In the genomic region with DNA sequence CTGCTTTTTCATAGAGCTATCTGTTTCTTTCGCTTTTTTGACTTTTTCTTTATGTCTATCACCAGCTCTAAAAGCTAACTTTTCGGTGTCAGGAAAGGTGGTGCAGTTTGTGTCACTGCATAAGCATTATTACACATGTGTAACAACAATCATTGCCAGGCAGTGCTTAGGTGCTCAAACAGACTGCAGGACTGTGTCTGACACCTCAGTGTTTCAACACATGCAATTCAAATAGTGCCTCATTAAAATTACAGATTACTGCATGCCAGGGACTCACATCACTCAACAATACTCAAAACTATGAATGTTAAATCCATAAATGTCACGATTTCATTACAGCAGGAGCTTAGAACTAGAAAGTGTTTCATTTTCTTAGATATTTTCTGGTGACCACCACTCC, we compare ENCODE assay signal across 21 cellular contexts.
DNase-seq lines count a peak whose midpoint lies in the region; ATAC-seq and TF ChIP-seq lines count a peak whose summit lies in the region.
"Had no signal": no experiment of that assay in that cellular context is flagged by ENCODE, and none has a peak within 500 bp of the region (broad histone marks: within the 10 kb centered on the region; RNA-seq: fewer than 3 reads in every experiment).

No MANE protein-coding gene starts in this region.

- no peaks in the 10 kb centered on the region for H3F3A ChIP-seq in neural cell (ENCODE audit: insufficient read depth, low read length, poor library complexity, severe bottlenecking)

- H2AFZ ChIP-seq in neural cell (ENCODE audit: low read depth, low read length) = no peak overlapping the region

- no peak for TF ChIP-seq CTCF in HFFc6 (IDR thresholded peaks at IDR 0.05)
- no peak for TF ChIP-seq CTCF in VCaP (conservative IDR thresholded peaks at IDR 0.05)
- TF ChIP-seq CTCF in neural cell (IDR thresholded peaks at IDR 0.05; ENCODE audit: poor library complexity, severe bottlenecking) = no peak

- peaks cover 7% of the 10 kb centered on the region; the same call in 1 of the 2 replicates for H3K4me1 Mint-ChIP-seq in HFFc6 (ENCODE audit: low read depth)
- H3K4me1 Mint-ChIP-seq: CD14-positive monocyte; CD4-positive, alpha-beta memory T cell; CD4-positive, CD25-positive, alpha-beta regulatory T cell; CD8-positive, alpha-beta memory T cell had no signal

- no peak for TF ChIP-seq RAD21 in neural cell (conservative IDR thresholded peaks at IDR 0.05)

- no peaks in the 10 kb centered on the region for H3K27me3 ChIP-seq in neural cell (ENCODE audit: insufficient read depth, low read depth, low read length)
- H3K27me3 ChIP-seq: BE2C, BLaER1 had no signal

- DNase-seq in Right ventricle myocardium inferior (ENCODE audit: missing footprints) (no peak), cardiac septum (ENCODE audit: low spot score) (no peak), HFFc6 (no peak), COLO668 (lab: John Stamatoyannopoulos, UW; ENCODE audit: unreplicated experiment) (no peak)
- DNase-seq in activated naive CD4-positive, alpha-beta T cell treated with Interleukin-2 at 50 U/mL for 16 hours = no peak
- DNase-seq: 8988T; ACHN; BE2C; C1 segment of cervical spinal cord; Caco-2; Calu3; CD4-positive, alpha-beta memory T cell; CD4-positive, CD25-positive, alpha-beta regulatory T cell; CD8-positive, alpha-beta memory T cell; DMS79 treated with DMSO at 0.1 percent for 48 hours; GF-D8 had no signal

- no peak overlapping the region for H3K4me3 ChIP-seq in neural cell (ENCODE audit: low read length)
- H3K4me3 ChIP-seq: BLaER1 had no signal

- no peak overlapping the region for H3K27ac Mint-ChIP-seq in HFFc6
- H3K27ac Mint-ChIP-seq: CD14-positive monocyte; CD4-positive, alpha-beta memory T cell; CD4-positive, CD25-positive, alpha-beta regulatory T cell; CD8-positive, alpha-beta memory T cell had no signal

- no peaks in the 10 kb centered on the region for H3K9me3 ChIP-seq in neural cell (ENCODE audit: low read length)
- H3K9me3 ChIP-seq: BE2C, BLaER1, Caco-2 had no signal

- no peaks in the 10 kb centered on the region for H3K9me3 Mint-ChIP-seq in HFFc6

- no peaks in the 10 kb centered on the region for H3K36me3 ChIP-seq in neural cell (ENCODE audit: insufficient read depth, low read length)
- H3K36me3 ChIP-seq: BE2C, BLaER1 had no signal

- no peak overlapping the region for H3K9ac ChIP-seq in neural cell (ENCODE audit: low read length)
- H3K9ac ChIP-seq: BLaER1 had no signal

- intact Hi-C loops in Right ventricle myocardium inferior (cut with DNase I) = no loop called here
- intact Hi-C loops in cardiac septum (cut with DNase I) = no loop called here

- H3K4me3 Mint-ChIP-seq in HFFc6 = peak overlapping the region; percentile 13; the same call in 1 of the 2 replicates
- H3K4me3 Mint-ChIP-seq: CD14-positive monocyte; CD4-positive, alpha-beta memory T cell; CD4-positive, CD25-positive, alpha-beta regulatory T cell; CD8-positive, alpha-beta memory T cell had no signal

- H4K20me1 ChIP-seq in neural cell (ENCODE audit: insufficient read depth) = no peaks in the 10 kb centered on the region
- H4K20me1 ChIP-seq: BLaER1 had no signal

- peak overlapping the region; percentile 3; the same call in 1 of the 2 replicates for H3K27ac ChIP-seq in VCaP
- peak overlapping the region; percentile 12 for H3K27ac ChIP-seq in neural cell (ENCODE audit: low read length)
- H3K27ac ChIP-seq: BLaER1 had no signal

- ATAC-seq in Right ventricle myocardium inferior = peak; percentile 65
- ATAC-seq in HG03097 (IDR thresholded peaks at IDR 0.05; ENCODE audit: low FRiP score, unreplicated experiment) = no peak

- peak; percentile 61 for TF ChIP-seq EP300 in neural cell (conservative IDR thresholded peaks at IDR 0.05; ENCODE audit: poor library complexity, severe bottlenecking)

- peak overlapping the region; percentile 54 for H3K4me2 ChIP-seq in neural cell (ENCODE audit: low read length)
- H3K4me2 ChIP-seq: BLaER1 had no signal

- H3K27me3 Mint-ChIP-seq in HFFc6 (ENCODE audit: insufficient read depth) = no peaks in the 10 kb centered on the region
- H3K27me3 Mint-ChIP-seq: CD4-positive, alpha-beta memory T cell; CD4-positive, CD25-positive, alpha-beta regulatory T cell; CD8-positive, alpha-beta memory T cell had no signal

- H3K9me2 ChIP-seq in neural cell (ENCODE audit: insufficient read depth, low read length) = no peaks in the 10 kb centered on the region

- H3K36me3 Mint-ChIP-seq in HFFc6 (ENCODE audit: low read depth) = no peaks in the 10 kb centered on the region
- H3K36me3 Mint-ChIP-seq: CD14-positive monocyte; CD4-positive, alpha-beta memory T cell; CD4-positive, CD25-positive, alpha-beta regulatory T cell; CD8-positive, alpha-beta memory T cell had no signal

- no peaks in the 10 kb centered on the region for H3K79me2 ChIP-seq in neural cell (replicated peaks; ENCODE audit: insufficient read depth, low read length)

TF ChIP-seq in neural cell, 6 proteins besides CTCF, POLR2A, EP300 and RAD21:
- TF ChIP-seq TAF1 (IDR thresholded peaks at IDR 0.05; ENCODE audit: low read depth) (no peak), POLR2AphosphoS5 (IDR thresholded peaks at IDR 0.05) (peak; percentile 23), EZH2 (IDR thresholded peaks at IDR 0.05; ENCODE audit: borderline replicate concordance, insufficient read depth, low read length, poor library complexity, severe bottlenecking) (no peak)
